Comparison of ENCODE assay signal across 8 cellular contexts in the genomic region with DNA sequence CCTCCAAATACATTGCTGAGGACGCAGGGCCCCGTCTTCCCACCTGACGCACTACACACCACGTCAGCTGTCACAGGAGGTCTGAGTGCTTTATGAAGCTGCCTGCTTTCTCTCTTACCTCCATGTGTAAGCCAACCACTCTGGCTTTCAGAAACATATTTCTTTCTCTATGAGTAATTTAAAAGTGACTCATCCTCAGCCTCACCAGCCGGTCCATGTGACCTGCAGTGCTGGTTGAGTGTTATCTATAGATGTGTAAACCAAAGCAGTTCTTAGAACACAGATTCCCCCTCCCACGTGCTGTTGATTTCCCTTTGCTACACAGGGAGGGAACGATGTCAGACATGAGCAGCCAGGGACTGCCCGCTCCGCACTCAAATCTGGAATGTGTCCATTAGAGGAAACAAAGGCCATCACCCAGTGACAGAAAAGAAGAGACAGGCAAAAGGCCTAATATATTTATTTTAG.
A peak's percentile ranks its signal among the peaks of the same experiment; 100 is the strongest.
DNase-seq lines count a peak whose midpoint lies in the region; ATAC-seq and TF ChIP-seq lines count a peak whose summit lies in the region.

No MANE protein-coding gene starts in this region.

- H3K27me3 Mint-ChIP-seq in activated T-helper 2 cell treated with anti-CD3 and anti-CD28 coated beads, Interferon-gamma antibody, Interleukin-2, Interleukin-4, amounts not matched to agents 10 μg/mL and 5 μg/mL and 100 μg/mL, durations not matched to agents 14 hours and 24 hours and 36 hours (ENCODE audit: low read depth) = no peaks in the 10 kb centered on the region

- no peaks in the 10 kb centered on the region for H3K79me2 ChIP-seq in OCI-LY7 (ENCODE audit: insufficient read depth, low read depth, low read length)

- TF ChIP-seq EP300 in sigmoid colon (IDR thresholded peaks at IDR 0.05) = peak in 1 of 4 donors; percentile 84

- H3K4me3 ChIP-seq in OCI-LY7 (ENCODE audit: low read depth, low read length, poor library complexity, severe bottlenecking) (no peak overlapping the region), sigmoid colon (no peak overlapping the region)

- H2AFZ ChIP-seq in OCI-LY7 (ENCODE audit: low read length) = no peak overlapping the region; the same call in 1 of the 2 replicates

- H3K4me1 ChIP-seq in OCI-LY7 (ENCODE audit: insufficient read depth, low read length, poor library complexity, severe bottlenecking) (peaks cover 63% of the 10 kb centered on the region), sigmoid colon (peaks cover 0 to 23% (median 17%) of the 10 kb centered on the region in 4 donors)

- CTCF ChIA-PET in OCI-LY7 (lab: Charles Lee; ENCODE audit: unreplicated experiment) = no interaction called here

- H3K36me3 Mint-ChIP-seq in activated T-helper 2 cell treated with anti-CD3 and anti-CD28 coated beads, Interferon-gamma antibody, Interleukin-2, Interleukin-4, amounts not matched to agents 10 μg/mL and 5 μg/mL and 100 μg/mL, durations not matched to agents 14 hours and 24 hours and 36 hours (ENCODE audit: low read depth) = peaks cover 43% of the 10 kb centered on the region

- no peak for TF ChIP-seq CTCF in OCI-LY7 (conservative IDR thresholded peaks at IDR 0.05; ENCODE audit: low read length)
- TF ChIP-seq CTCF in sigmoid colon (IDR thresholded peaks at IDR 0.05) = no peak

- intact Hi-C loops in OCI-LY7 (cut with micrococcal nuclease; ENCODE audit: unreplicated experiment) (no loop called here), sigmoid colon (cut with DNase I) (no loop called here)
- intact Hi-C loops in activated T-helper 2 cell treated with anti-CD3 and anti-CD28 coated beads, Interferon-gamma antibody, Interleukin-2, Interleukin-4, amounts not matched to agents 10 μg/mL and 5 μg/mL and 100 μg/mL, durations not matched to agents 14 hours and 24 hours and 36 hours (cut with micrococcal nuclease) = loop anchor here (1.0 to 2.0 kb wide), 8 partner anchors 9 to 637 kb away; no protein-coding TSS in a partner anchor

- no peak for TF ChIP-seq POLR2A in sigmoid colon (IDR thresholded peaks at IDR 0.05)

- no peaks in the 10 kb centered on the region for H4K20me1 ChIP-seq in OCI-LY7 (ENCODE audit: insufficient read depth, low read length)

- H3K4me3 Mint-ChIP-seq in activated T-helper 2 cell treated with anti-CD3 and anti-CD28 coated beads, Interferon-gamma antibody, Interleukin-2, Interleukin-4, amounts not matched to agents 10 μg/mL and 5 μg/mL and 100 μg/mL, durations not matched to agents 14 hours and 24 hours and 36 hours (ENCODE audit: low read depth) = peak overlapping the region; percentile 71

- peaks cover 86% of the 10 kb centered on the region for H3K4me1 Mint-ChIP-seq in activated T-helper 2 cell treated with anti-CD3 and anti-CD28 coated beads, Interferon-gamma antibody, Interleukin-2, Interleukin-4, amounts not matched to agents 10 μg/mL and 5 μg/mL and 100 μg/mL, durations not matched to agents 14 hours and 24 hours and 36 hours (ENCODE audit: low read depth)

- POLR2A ChIA-PET in OCI-LY7 (lab: Charles Lee) = interaction anchor here (1.3 kb wide), 1 partner anchor 23 kb away, joined by 3 read pairs; no protein-coding TSS in a partner anchor

- peak overlapping the region; percentile 90 for H3K4me2 ChIP-seq in OCI-LY7 (ENCODE audit: low read length)

- 30 to 41% methylated on average over 9 of the region's 9 CpGs for WGBS in sigmoid colon, 2 donors

- peak overlapping the region; percentile 99 for H3K27ac Mint-ChIP-seq in activated T-helper 2 cell treated with anti-CD3 and anti-CD28 coated beads, Interferon-gamma antibody, Interleukin-2, Interleukin-4, amounts not matched to agents 10 μg/mL and 5 μg/mL and 100 μg/mL, durations not matched to agents 14 hours and 24 hours and 36 hours

- H3K9me3 Mint-ChIP-seq in activated T-helper 2 cell treated with anti-CD3 and anti-CD28 coated beads, Interferon-gamma antibody, Interleukin-2, Interleukin-4, amounts not matched to agents 10 μg/mL and 5 μg/mL and 100 μg/mL, durations not matched to agents 14 hours and 24 hours and 36 hours = no peaks in the 10 kb centered on the region

- H3K27ac ChIP-seq in OCI-LY7 (ENCODE audit: low read depth, low read length, poor library complexity, severe bottlenecking) = peak overlapping the region; percentile 62
- peak overlapping the region; percentile 56 to 77 (median 70) for H3K27ac ChIP-seq in sigmoid colon

- no TSS peak for BruUV-seq in OCI-LY7 (replicated peaks; lab: Mats Ljungman, UMichigan)

- peak; percentile 61 for ATAC-seq in GM18517 (IDR thresholded peaks at IDR 0.05; ENCODE audit: unreplicated experiment)
- ATAC-seq in HG02938 (IDR thresholded peaks at IDR 0.05; ENCODE audit: unreplicated experiment) = peak; percentile 53

- no peaks in the 10 kb centered on the region for H3K9me2 ChIP-seq in OCI-LY7 (ENCODE audit: insufficient read depth, low read length)

- no peaks in the 10 kb centered on the region for H3K27me3 ChIP-seq in sigmoid colon

- H3K9me3 ChIP-seq in OCI-LY7 (ENCODE audit: low read length) (no peaks in the 10 kb centered on the region), sigmoid colon (no peaks in the 10 kb centered on the region)

- H3K36me3 ChIP-seq in OCI-LY7 (ENCODE audit: insufficient read depth, low read length) = no peaks in the 10 kb centered on the region
- no peaks in the 10 kb centered on the region for H3K36me3 ChIP-seq in sigmoid colon

- DNase-seq in OCI-LY7 (ENCODE audit: low spot score) = no peak
- peak; percentile 80 for DNase-seq in activated T-helper 2 cell treated with anti-CD3 and anti-CD28 coated beads, Interferon-gamma antibody, Interleukin-2, Interleukin-4, amounts not matched to agents 10 μg/mL and 5 μg/mL and 100 μg/mL, durations not matched to agents 14 hours and 24 hours and 36 hours (ENCODE audit: low spot score)
- peak; percentile 93 for DNase-seq in foreskin melanocyte
- DNase-seq in sigmoid colon = peak; percentile 84
- DNase-seq in cerebellar cortex (ENCODE audit: low spot score) = no peak
- no peak for DNase-seq in NCI-H524 (lab: John Stamatoyannopoulos, UW)

Comparison
In these comparisons a context has a peak if more than half of its experiments do, and no peak if none do; other contexts are left out.
1. DNase-seq: peak in activated T-helper 2 cell treated with anti-CD3 and anti-CD28 coated beads, Interferon-gamma antibody, Interleukin-2, Interleukin-4, amounts not matched to agents 10 μg/mL and 5 μg/mL and 100 μg/mL, durations not matched to agents 14 hours and 24 hours and 36 hours (single experiment), foreskin melanocyte (single experiment) and sigmoid colon (single experiment); none in OCI-LY7 (single experiment), cerebellar cortex (single experiment) and NCI-H524 (0 of 2).